Comparison of ENCODE assay signal across 9 cellular contexts in the genomic region with DNA sequence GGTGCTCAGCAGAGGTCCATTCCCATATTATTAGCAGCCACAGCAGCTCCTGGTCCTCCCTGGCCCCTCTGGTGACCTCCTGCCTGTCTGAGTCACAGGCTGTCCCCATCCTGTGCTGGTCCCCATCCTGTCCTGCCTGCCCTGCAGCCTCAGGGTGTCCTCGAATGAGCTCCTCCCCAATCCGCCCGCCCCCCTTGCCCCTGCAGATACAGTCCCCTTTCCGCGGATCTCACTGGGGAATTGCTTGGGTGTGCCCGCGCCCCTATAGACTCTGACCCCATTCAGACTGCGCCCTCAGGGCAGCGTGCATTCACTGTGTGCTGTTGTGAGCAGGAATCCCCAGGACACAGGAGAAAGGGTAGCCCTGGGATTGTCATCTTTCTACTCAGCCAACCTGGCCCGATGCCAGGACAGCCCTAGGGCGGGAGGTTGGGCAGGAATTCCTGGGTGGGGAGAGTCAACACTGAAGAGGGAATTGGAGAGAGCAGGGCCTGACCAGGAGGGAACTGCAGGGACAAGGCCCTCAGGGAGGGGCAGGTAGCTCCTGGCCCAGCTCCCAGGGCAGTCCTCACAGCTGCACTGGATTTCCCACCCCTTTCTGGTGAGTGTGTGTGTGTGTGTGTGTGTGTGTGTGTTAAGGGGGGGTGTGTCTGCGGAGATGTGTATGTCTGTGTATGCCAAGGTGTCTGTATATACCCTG. TPM values are rescaled to one million over a fixed set of nuclear protein-coding genes. Genes with fewer than 3 reads are reported as not detected.
DNase-seq lines count a peak whose midpoint lies in the region; ATAC-seq lines count a peak whose summit lies in the region.
"Had no signal": no experiment of that assay in that cellular context is flagged by ENCODE, and none has a peak within 500 bp of the region (broad histone marks: within the 10 kb centered on the region; RNA-seq: fewer than 3 reads in every experiment).

No MANE protein-coding gene starts in this region.

- no peak overlapping the region for H2BK5ac ChIP-seq in neuronal stem cell (ENCODE audit: low read length)

- no peak overlapping the region for H2AK5ac ChIP-seq in neuronal stem cell (ENCODE audit: low read depth, low read length)

- H3K4me1 ChIP-seq in neuronal stem cell (ENCODE audit: control insufficient read depth in 2 of 2, insufficient read depth in 1 of 2, low read depth in 1 of 2, low read length in 2 of 2): no peaks in the 10 kb centered on the region

- no CpG with 5 or more reads among the region's 12 CpGs for WGBS in neuronal stem cell (ENCODE audit: extremely low coverage in 2 of 2, insufficient read length in 2 of 2, insufficient replicate concordance in 1 of 2), 2 donors

- H2BK120ac ChIP-seq in neuronal stem cell (ENCODE audit: low read depth, low read length): no peak overlapping the region

- H3K4me3 ChIP-seq in neuronal stem cell (ENCODE audit: low read length in 2 of 2): no peak overlapping the region

- peak overlapping the region; percentile 36 for H3K9ac ChIP-seq in neuronal stem cell (ENCODE audit: low read depth, low read length, poor library complexity)

- H4K8ac ChIP-seq in neuronal stem cell (ENCODE audit: low read depth, low read length): peak overlapping the region; percentile 73

- DNase-seq in ELR (ENCODE audit: low read depth) (peak; percentile 74), NCI-H345 (lab: John Stamatoyannopoulos, UW) (peak; percentile 97), dedifferentiated amniotic fluid mesenchymal stem cell (ENCODE audit: extremely low spot score) (peak; percentile 22), neuronal stem cell (ENCODE audit: low spot score) (no peak), MV-4-11 (lab: John Stamatoyannopoulos, UW) (no peak)
- DNase-seq: activated T-cell treated with anti-CD3 and anti-CD28 coated beads, Interleukin-2, amount 50 U/mL, for 48 hours had no signal

- no peak overlapping the region for H3K4ac ChIP-seq in neuronal stem cell (ENCODE audit: low read length)

- peaks cover 0 to 3% (median 0%) of the 10 kb centered on the region in 3 experiments for H3K27me3 ChIP-seq in neuronal stem cell (ENCODE audit: control insufficient read depth in 3 of 3, insufficient read depth in 3 of 3, low read depth in 1 of 3, low read length in 3 of 3)

- H3K23ac ChIP-seq in neuronal stem cell (ENCODE audit: low read depth, low read length, poor library complexity): no peak overlapping the region

- no peak overlapping the region for H2BK15ac ChIP-seq in neuronal stem cell (ENCODE audit: low read length)

- H3K14ac ChIP-seq in neuronal stem cell (ENCODE audit: low read length): no peak overlapping the region

- H3K4me2 ChIP-seq in neuronal stem cell (ENCODE audit: insufficient read depth, low read length, poor library complexity, severe bottlenecking): no peak overlapping the region

- H3K36me3 ChIP-seq in neuronal stem cell (replicated peaks in 1 of 2; ENCODE audit: control insufficient read depth in 2 of 2, insufficient read depth in 2 of 2, low read length in 2 of 2): peaks cover 0 to 3% of the 10 kb centered on the region in 2 donors

- peaks cover 0 to 2% of the 10 kb centered on the region in 2 donors for H3K9me3 ChIP-seq in neuronal stem cell (replicated peaks in 1 of 2; ENCODE audit: control insufficient read depth in 2 of 2, insufficient read depth in 1 of 2, low read depth in 1 of 2, low read length in 2 of 2)

- no peak for ATAC-seq in HG03442 (IDR thresholded peaks at IDR 0.05; ENCODE audit: unreplicated experiment)
- ATAC-seq in HG03378 (IDR thresholded peaks at IDR 0.05; ENCODE audit: unreplicated experiment): no peak
- ATAC-seq in GM19463 (IDR thresholded peaks at IDR 0.05; ENCODE audit: unreplicated experiment): no peak

- peak overlapping the region; percentile 38 for H2AFZ ChIP-seq in neuronal stem cell (ENCODE audit: low read length)

- H2BK12ac ChIP-seq in neuronal stem cell (ENCODE audit: low read length): no peak overlapping the region

- peak overlapping the region; percentile 16 for H3K18ac ChIP-seq in neuronal stem cell (ENCODE audit: low read length)

- no peak overlapping the region for H3K27ac ChIP-seq in neuronal stem cell (replicated peaks; ENCODE audit: low read length)

- H3K79me1 ChIP-seq in neuronal stem cell (ENCODE audit: low read depth, low read length): peaks cover 2% of the 10 kb centered on the region

- H4K91ac ChIP-seq in neuronal stem cell (ENCODE audit: low read depth, low read length, poor library complexity): no peak overlapping the region

RNA-seq across cellular contexts. Expression of a gene that starts 1.1 kb away (rescaled TPM):
- not detected for polyA plus RNA-seq in neuronal stem cell (2013, experiment 1 of 2)
- not detected for polyA plus RNA-seq in neuronal stem cell (2013, experiment 2 of 2)

RNA-seq across cellular contexts. Expression of a gene that starts 12.5 kb away (rescaled TPM):
- not detected for polyA plus RNA-seq in neuronal stem cell (2013, experiment 1 of 2)
- not detected for polyA plus RNA-seq in neuronal stem cell (2013, experiment 2 of 2)

Comparison
In these comparisons a context has a peak if more than half of its experiments do, and no peak if none do; other contexts are left out.
1. DNase-seq: peak in ELR (single experiment), NCI-H345 (single experiment) and dedifferentiated amniotic fluid mesenchymal stem cell (single experiment); none in neuronal stem cell (single experiment) and MV-4-11 (single experiment).